ENCODE assay signal across 8 cellular contexts in genomic region chr6:78867020-78867369, GRCh38. TPM values are rescaled to one million over a fixed set of nuclear protein-coding genes. Genes with fewer than 3 reads are reported as not detected.
DNase-seq lines count a peak whose midpoint lies in the region; ATAC-seq and TF ChIP-seq lines count a peak whose summit lies in the region.

No MANE protein-coding gene starts in this region.

- H3K36me3 ChIP-seq in HUES48 (ENCODE audit: control insufficient read depth, insufficient read depth, low read length) = no peaks in the 10 kb centered on the region
- no peaks in the 10 kb centered on the region for H3K36me3 ChIP-seq in mucosa of rectum (ENCODE audit: control insufficient read depth in 2 of 2, insufficient read depth in 2 of 2, low read length in 2 of 2)

- no peaks in the 10 kb centered on the region for H3K27me3 Mint-ChIP-seq in Calu3 (ENCODE audit: unreplicated experiment)

- H3K27me3 ChIP-seq in HUES48 (ENCODE audit: control insufficient read depth, insufficient read depth, low read length) = no peaks in the 10 kb centered on the region
- no peaks in the 10 kb centered on the region for H3K27me3 ChIP-seq in mucosa of rectum (ENCODE audit: control insufficient read depth in 2 of 2, insufficient read depth in 2 of 2, low read length in 2 of 2)

- no peaks in the 10 kb centered on the region for H3K9me3 Mint-ChIP-seq in Calu3 (ENCODE audit: low read depth, unreplicated experiment)

- CTCF ChIA-PET in Calu3 (lab: Charles Lee) = no interaction called here

- H3K4me3 Mint-ChIP-seq in Calu3 (ENCODE audit: low read depth, unreplicated experiment) = peak overlapping the region; percentile 97

- DNase-seq in Calu3 (no peak), choroid plexus epithelial cell (ENCODE audit: low read depth) (no peak), NCI-H1694 treated with DMSO at 0.1 percent for 48 hours (lab: John Stamatoyannopoulos, UW) (no peak), NCI-H526 (lab: John Stamatoyannopoulos, UW) (no peak), H4 (ENCODE audit: low spot score) (no peak)

- peaks cover 17% of the 10 kb centered on the region for H3K36me3 Mint-ChIP-seq in Calu3 (ENCODE audit: insufficient read depth, unreplicated experiment)

- H3K4me1 ChIP-seq in HUES48 (ENCODE audit: control insufficient read depth, insufficient read depth, low read length) (no peaks in the 10 kb centered on the region), mucosa of rectum (ENCODE audit: control insufficient read depth in 2 of 2, insufficient read depth in 2 of 2, low read length in 2 of 2) (peaks cover 0 to 3% of the 10 kb centered on the region in 2 donors)

- TSS peak; percentile 66 for BruUV-seq in Calu3 (replicated peaks; lab: Mats Ljungman, UMichigan)

- H3K9me3 ChIP-seq in HUES48 (ENCODE audit: control insufficient read depth, insufficient read depth, low read length) (no peaks in the 10 kb centered on the region), mucosa of rectum (ENCODE audit: control insufficient read depth in 2 of 2, low read length in 2 of 2) (no peaks in the 10 kb centered on the region)

- peak overlapping the region; percentile 92 for H3K27ac Mint-ChIP-seq in Calu3 (ENCODE audit: unreplicated experiment)

- TF ChIP-seq CTCF in Calu3 (IDR thresholded peaks at IDR 0.05; ENCODE audit: unreplicated experiment) = no peak
- no peak for TF ChIP-seq CTCF in choroid plexus epithelial cell (conservative IDR thresholded peaks at IDR 0.05; ENCODE audit: low read depth, low read length)

- H3K4me3 ChIP-seq in HUES48 (ENCODE audit: low read depth, low read length) (peak overlapping the region; percentile 90), choroid plexus epithelial cell (ENCODE audit: low read depth, low read length) (peak overlapping the region; percentile 98), mucosa of rectum (ENCODE audit: low read length in 2 of 2) (peak overlapping the region; percentile 96 to 98)

- H3K27ac ChIP-seq in HUES48 (ENCODE audit: low read depth, low read length) (peak overlapping the region; percentile 87), mucosa of rectum (ENCODE audit: low read depth in 2 of 2, low read length in 2 of 2) (peak overlapping the region; percentile 51 to 61)

- H3K9ac ChIP-seq in HUES48 (ENCODE audit: low read depth, low read length) = peak overlapping the region; percentile 79
- peak overlapping the region; percentile 72 to 80 for H3K9ac ChIP-seq in mucosa of rectum (ENCODE audit: low read depth in 1 of 2, low read length in 2 of 2)

- H3K4me1 Mint-ChIP-seq in Calu3 (ENCODE audit: low read depth, unreplicated experiment) = no peaks in the 10 kb centered on the region

- intact Hi-C loops in Calu3 (cut with micrococcal nuclease; ENCODE audit: unreplicated experiment) = no loop called here

- ATAC-seq in GM21515 (IDR thresholded peaks at IDR 0.05; ENCODE audit: unreplicated experiment) = peak; percentile 40

RNA-seq across cellular contexts. Expression of gene IRAK1BP1, which starts 0.4 kb away (rescaled TPM):
- total RNA-seq in Calu3 (2022) = 4.2 and 4.5 TPM in 2 replicates
- 1.2 and 2.0 TPM in 2 replicates for total RNA-seq in H4 (2014; rRNA removed; shearing (Covaris generic))
